Comparison of ENCODE assay signal across 22 cellular contexts in genomic region chr10:54065106-54065505, GRCh38.
"Had no signal": no experiment of that assay in that cellular context is flagged by ENCODE, and none has a peak within 500 bp of the region (broad histone marks: within the 10 kb centered on the region; RNA-seq: fewer than 3 reads in every experiment).

No MANE protein-coding gene starts in this region.

- H3K36me3 ChIP-seq: left ventricle myocardium inferior, lower lobe of right lung, spleen, tibial nerve had no signal

- H3K27ac ChIP-seq: foreskin keratinocyte, hepatocyte, left ventricle myocardium inferior, lower lobe of right lung, spleen, testis, tibial nerve had no signal

- H3K4me3 ChIP-seq: hepatocyte, left ventricle myocardium inferior, lower lobe of right lung, spleen, testis, tibial nerve had no signal

- H3K27me3 ChIP-seq: foreskin keratinocyte, hepatocyte, spleen, testis, tibial nerve had no signal

- H3K4me1 Mint-ChIP-seq: endodermal cell; memory B cell; natural killer cell; neural crest cell; stimulated activated memory B cell treated with anti-CD40 and anti-IgM and Interleukin-4, amounts not matched to agents 10 μg/mL and 1 μg/mL and 100 μg/mL, for 72 hours; stimulated activated naive CD8-positive, alpha-beta T cell treated with anti-CD3 and anti-CD28 coated beads, Interleukin-15, amount 100 ng/mL, for 72 hours had no signal

- H3K79me2 ChIP-seq: hepatocyte had no signal

- H3K9me3 Mint-ChIP-seq: endodermal cell; memory B cell; mesothelial cell of epicardium; stimulated activated memory B cell treated with anti-CD40 and anti-IgM and Interleukin-4, amounts not matched to agents 10 μg/mL and 1 μg/mL and 100 μg/mL, for 72 hours had no signal

- H3K4me2 ChIP-seq: hepatocyte had no signal

- DNase-seq: effector CD4-positive, alpha-beta T cell; endodermal cell; erythroblast; foreskin keratinocyte; head of caudate nucleus; kidney; left cardiac atrium; left ventricle myocardium inferior; lower lobe of right lung; natural killer cell; spleen; stimulated activated CD4-positive, alpha-beta T cell treated with anti-CD3 and anti-CD28 coated beads, Interleukin-15, amount 100 ng/mL, for 24 hours; stimulated activated CD4-positive, alpha-beta T cell treated with anti-CD3 and anti-CD28 coated beads, Interleukin-1b, Interleukin-23, amount 100 ng/mL, for 48 hours; stimulated activated CD4-positive, alpha-beta T cell treated with anti-CD3 and anti-CD28 coated beads, Interleukin-4, amount 100 ng/mL, for 24 hours; stimulated activated naive CD8-positive, alpha-beta T cell treated with anti-CD3 and anti-CD28 coated beads, Interleukin-15, amount 100 ng/mL, for 72 hours; testis had no signal

- ATAC-seq: foreskin keratinocyte; left cardiac atrium; natural killer cell; stimulated activated naive CD8-positive, alpha-beta T cell treated with anti-CD3 and anti-CD28 coated beads, Interleukin-15, amount 100 ng/mL, for 72 hours had no signal

- H3K36me3 Mint-ChIP-seq: memory B cell; mesothelial cell of epicardium; natural killer cell; stimulated activated memory B cell treated with anti-CD40 and anti-IgM and Interleukin-4, amounts not matched to agents 10 μg/mL and 1 μg/mL and 100 μg/mL, for 72 hours had no signal

- H3K27ac Mint-ChIP-seq: endodermal cell; memory B cell; mesothelial cell of epicardium; natural killer cell; stimulated activated memory B cell treated with anti-CD40 and anti-IgM and Interleukin-4, amounts not matched to agents 10 μg/mL and 1 μg/mL and 100 μg/mL, for 72 hours; stimulated activated naive CD8-positive, alpha-beta T cell treated with anti-CD3 and anti-CD28 coated beads, Interleukin-15, amount 100 ng/mL, for 72 hours had no signal

- H2AFZ ChIP-seq: hepatocyte had no signal

- H3K4me1 ChIP-seq: foreskin keratinocyte, left ventricle myocardium inferior, lower lobe of right lung, spleen, testis, tibial nerve had no signal

- H3K4me3 Mint-ChIP-seq: endodermal cell; memory B cell; mesothelial cell of epicardium; natural killer cell; neural crest cell; stimulated activated memory B cell treated with anti-CD40 and anti-IgM and Interleukin-4, amounts not matched to agents 10 μg/mL and 1 μg/mL and 100 μg/mL, for 72 hours; stimulated activated naive CD8-positive, alpha-beta T cell treated with anti-CD3 and anti-CD28 coated beads, Interleukin-15, amount 100 ng/mL, for 72 hours had no signal

- H3K27me3 Mint-ChIP-seq: memory B cell; stimulated activated memory B cell treated with anti-CD40 and anti-IgM and Interleukin-4, amounts not matched to agents 10 μg/mL and 1 μg/mL and 100 μg/mL, for 72 hours; stimulated activated naive CD8-positive, alpha-beta T cell treated with anti-CD3 and anti-CD28 coated beads, Interleukin-15, amount 100 ng/mL, for 72 hours had no signal

- H3K9me3 ChIP-seq: left ventricle myocardium inferior, lower lobe of right lung, testis, tibial nerve had no signal
